Comparison of ENCODE assay signal across 8 cellular contexts in genomic region chr18:35030234-35030989, GRCh38. TPM values are rescaled to one million over a fixed set of nuclear protein-coding genes. Genes with fewer than 3 reads are reported as not detected.
DNase-seq lines count a peak whose midpoint lies in the region; ATAC-seq and TF ChIP-seq lines count a peak whose summit lies in the region.

No MANE protein-coding gene starts in this region.

- no peaks in the 10 kb centered on the region; the same call in 1 of the 2 replicates for H3K9me3 Mint-ChIP-seq in WTC11

- H3K4me3 Mint-ChIP-seq in WTC11: no peak overlapping the region

- H3K4me3 ChIP-seq in mucosa of descending colon: no peak overlapping the region

- H3K4me1 Mint-ChIP-seq in WTC11: peaks cover 16% of the 10 kb centered on the region

- DNase-seq in mucosa of descending colon (peak in 1 of 3 donors; percentile 62), GDM1 (lab: John Stamatoyannopoulos, UW) (no peak), iPS-NIHi11 (ENCODE audit: low spot score) (no peak), WTC11 (ENCODE audit: low spot score) (no peak)

- TF ChIP-seq CTCF in VCaP (conservative IDR thresholded peaks at IDR 0.05): no peak
- no peak for TF ChIP-seq CTCF in mucosa of descending colon (IDR thresholded peaks at IDR 0.05)
- no peak for TF ChIP-seq CTCF in WTC11 (IDR thresholded peaks at IDR 0.05)

- POLR2A ChIA-PET in WTC11 (lab: Charles Lee): no interaction called here

- intact Hi-C loops in mucosa of descending colon (cut with DNase I, micrococcal nuclease): no loop called here

- ATAC-seq in GM18870 (IDR thresholded peaks at IDR 0.05; ENCODE audit: unreplicated experiment) (peak; percentile 27), HG02588 (IDR thresholded peaks at IDR 0.05; ENCODE audit: unreplicated experiment) (peak; percentile 44), mucosa of descending colon (peak; percentile 85), WTC11 (no peak), HG03139 (IDR thresholded peaks at IDR 0.05; ENCODE audit: unreplicated experiment) (no peak)

- peaks cover 13% of the 10 kb centered on the region for H3K4me1 ChIP-seq in mucosa of descending colon (ENCODE audit: low read depth)

- H3K36me3 ChIP-seq in mucosa of descending colon (ENCODE audit: low read depth): no peaks in the 10 kb centered on the region

- H3K27ac Mint-ChIP-seq in WTC11: no peak overlapping the region

- no peaks in the 10 kb centered on the region for H3K9me3 ChIP-seq in mucosa of descending colon

- H3K27ac ChIP-seq in VCaP: peak overlapping the region; percentile 80

- CTCF ChIA-PET in WTC11 (lab: Charles Lee): interaction anchor here (1.8 to 3.3 kb wide), 3 partner anchors 24 to 113 kb away, joined by 5 to 13 read pairs (median 12); no protein-coding TSS in a partner anchor

- H3K36me3 Mint-ChIP-seq in WTC11: no peaks in the 10 kb centered on the region

- no peaks in the 10 kb centered on the region for H3K27me3 Mint-ChIP-seq in WTC11 (ENCODE audit: low read depth)

TF ChIP-seq in WTC11, 78 proteins besides CTCF, POLR2A, EP300 and RAD21:
- no peak for TF ChIP-seq HMGXB4 (CRISPR knock-in tag; IDR thresholded peaks at IDR 0.05)
- TF ChIP-seq AR (CRISPR knock-in tag; IDR thresholded peaks at IDR 0.05): no peak
- TF ChIP-seq ZBTB21 (CRISPR knock-in tag; IDR thresholded peaks at IDR 0.05; ENCODE audit: borderline replicate concordance): no peak
- no peak for TF ChIP-seq CREB1 (CRISPR knock-in tag; IDR thresholded peaks at IDR 0.05)
- no peak for TF ChIP-seq ATF3 (CRISPR knock-in tag; conservative IDR thresholded peaks at IDR 0.05)
- no peak for TF ChIP-seq HMGA2 (CRISPR knock-in tag; IDR thresholded peaks at IDR 0.05)
- TF ChIP-seq ZNF416 (CRISPR knock-in tag; IDR thresholded peaks at IDR 0.05): no peak
- no peak for TF ChIP-seq NFYB (CRISPR knock-in tag; conservative IDR thresholded peaks at IDR 0.05; ENCODE audit: low read depth)

RNA-seq across cellular contexts. Expression of gene MAPRE2, which starts 10.8 kb away (rescaled TPM):
- 10 to 100 TPM; 26.4 to 31.3 (median 27.3) TPM for total RNA-seq in mucosa of descending colon
- total RNA-seq in WTC11 (2021): 20.4 to 21.2 TPM (median 20.8 TPM) in 3 replicates

Comparison
In these comparisons a context has a peak if more than half of its experiments do, and no peak if none do; other contexts are left out.
1. ATAC-seq: peak in GM18870 (single experiment), HG02588 (single experiment) and mucosa of descending colon (single experiment); none in WTC11 (single experiment) and HG03139 (single experiment).